In genomic region chr2:120066708-120067547, GRCh38 we compare ENCODE assay signal across 10 cellular contexts. TPM values are rescaled to one million over a fixed set of nuclear protein-coding genes. Genes with fewer than 3 reads are reported as not detected.
DNase-seq lines count a peak whose midpoint lies in the region; ATAC-seq and TF ChIP-seq lines count a peak whose summit lies in the region.
"Had no signal": no experiment of that assay in that cellular context is flagged by ENCODE, and none has a peak within 500 bp of the region (broad histone marks: within the 10 kb centered on the region; RNA-seq: fewer than 3 reads in every experiment).

No MANE protein-coding gene starts in this region.

- intact Hi-C loops in Right ventricle myocardium inferior (cut with DNase I) = no loop called here
- intact Hi-C loops in left colon (cut with DNase I, micrococcal nuclease) = no loop called here

- ATAC-seq in Right ventricle myocardium inferior (peak; percentile 87), left colon (peak; percentile 98)
- ATAC-seq: activated CD8-positive, alpha-beta T cell treated with anti-CD3 and anti-CD28 coated beads for 36 hours had no signal

- no peaks in the 10 kb centered on the region for H3K9me3 ChIP-seq in right atrium auricular region
- H3K9me3 ChIP-seq: suprapubic skin had no signal

- H3K27ac ChIP-seq in right atrium auricular region (peak overlapping the region in 1 of 2 donors; percentile 45), VCaP (peak overlapping the region; percentile 99)
- H3K27ac ChIP-seq: suprapubic skin had no signal

- no peak overlapping the region for H3K4me3 ChIP-seq in right atrium auricular region
- H3K4me3 ChIP-seq: suprapubic skin had no signal

- TF ChIP-seq CTCF in right atrium auricular region (IDR thresholded peaks at IDR 0.05) = no peak
- TF ChIP-seq CTCF in VCaP (conservative IDR thresholded peaks at IDR 0.05) = peak; percentile 12; the same call in 1 of the 2 replicates
- TF ChIP-seq CTCF in GM13977 (IDR thresholded peaks at IDR 0.05; ENCODE audit: extremely low read depth, insufficient read depth, missing control alignments) = no peak

- DNase-seq in Right ventricle myocardium inferior (ENCODE audit: missing footprints) (no peak), right atrium auricular region (ENCODE audit: low spot score) (no peak), left colon (no peak), NCI-H1436 treated with DMSO at 0.1 percent for 48 hours (lab: John Stamatoyannopoulos, UW) (no peak), C1 segment of cervical spinal cord (lab: John Stamatoyannopoulos, UW) (no peak), 8988T (no peak), GM13977 (ENCODE audit: low spot score) (no peak)
- DNase-seq: activated CD8-positive, alpha-beta T cell treated with anti-CD3 and anti-CD28 coated beads for 36 hours had no signal

- H3K27me3 ChIP-seq in right atrium auricular region = no peaks in the 10 kb centered on the region
- H3K27me3 ChIP-seq: suprapubic skin had no signal

- in situ Hi-C loops in GM13977 (cut with MboI; ENCODE audit: low pct_unique_long_range_greater_than_20kb, low sequenced_read_pairs, unreplicated experiment) = no loop called here

- H3K4me1 ChIP-seq in right atrium auricular region = peaks cover 0 to 9% of the 10 kb centered on the region in 2 donors
- H3K4me1 ChIP-seq: suprapubic skin had no signal

- no peaks in the 10 kb centered on the region for H3K36me3 ChIP-seq in right atrium auricular region
- H3K36me3 ChIP-seq: suprapubic skin had no signal

RNA-seq across cellular contexts. Expression of gene EPB41L5, which starts 54.1 kb away (rescaled TPM):
- total RNA-seq in Right ventricle myocardium inferior (8.2 TPM), right atrium auricular region (10 to 100 TPM in 1 of 2 donors, 1 to 10 TPM in 1; 7.9 to 15.4 TPM), left colon (10 to 100 TPM; 30.3 to 30.8 TPM)
